ENCODE assay signal across 5 cellular contexts in the genomic region with DNA sequence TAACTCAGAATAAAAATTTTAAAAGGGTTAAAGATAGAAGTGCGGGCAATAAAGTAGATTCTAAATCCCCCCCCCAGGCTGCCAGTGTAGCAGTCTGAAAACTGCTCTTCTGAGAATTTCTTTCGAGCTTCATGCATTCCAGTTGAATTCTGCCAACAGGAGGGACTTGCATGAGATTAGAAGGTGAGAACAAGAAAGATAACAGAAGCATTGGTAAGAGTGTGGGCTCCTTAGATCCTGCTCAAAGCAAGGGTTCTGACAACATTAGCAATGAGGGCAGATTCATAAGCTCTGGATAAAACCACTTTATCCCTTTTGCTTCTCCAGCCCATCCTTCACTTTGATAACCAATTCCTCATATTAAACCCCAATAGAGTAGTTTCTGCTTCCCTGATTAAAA.
"Had no signal": no experiment of that assay in that cellular context is flagged by ENCODE, and none has a peak within 500 bp of the region (broad histone marks: within the 10 kb centered on the region; RNA-seq: fewer than 3 reads in every experiment).

No MANE protein-coding gene starts in this region.

- ATAC-seq: HepG2, K562 had no signal

- H3K4me3 Mint-ChIP-seq: IgD-negative memory B cell had no signal

- H3K27ac ChIP-seq: HL-60 had no signal

- H3K4me3 ChIP-seq: K562 had no signal

- H3K27me3 Mint-ChIP-seq: IgD-negative memory B cell had no signal

- H3K27ac Mint-ChIP-seq: IgD-negative memory B cell had no signal

- DNase-seq: KBM-7 had no signal

- H3K4me1 Mint-ChIP-seq: IgD-negative memory B cell had no signal
